1 cellular context compared by ENCODE assay signal in the genomic region with DNA sequence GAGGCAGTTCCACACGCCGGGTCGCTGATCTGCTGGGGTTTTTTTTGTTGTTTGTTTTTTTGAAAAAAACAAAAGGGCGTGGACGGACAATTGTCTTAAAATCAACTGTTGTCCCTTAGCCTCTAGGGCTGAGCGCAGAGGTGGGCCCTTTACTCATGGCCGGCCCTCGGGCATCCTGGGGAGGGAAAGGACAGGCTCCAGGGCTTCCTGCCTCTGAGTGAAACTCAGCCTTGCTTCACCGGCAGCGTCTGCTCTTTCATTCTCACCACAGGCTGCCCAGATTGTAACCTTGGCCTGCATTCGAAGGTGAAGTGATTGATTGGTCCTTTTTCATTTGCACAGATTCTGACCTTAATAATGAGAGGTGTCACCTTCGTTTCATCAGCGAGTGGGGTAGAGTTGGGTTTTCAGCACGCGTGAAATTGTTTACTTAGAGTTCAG.
TF ChIP-seq lines count a peak whose summit lies in the region.

No MANE protein-coding gene starts in this region.

TF ChIP-seq in HepG2, 621 proteins besides CTCF, POLR2A, EP300 and RAD21 (continued from another document and continues in another):
- TF ChIP-seq, protein P1, sequence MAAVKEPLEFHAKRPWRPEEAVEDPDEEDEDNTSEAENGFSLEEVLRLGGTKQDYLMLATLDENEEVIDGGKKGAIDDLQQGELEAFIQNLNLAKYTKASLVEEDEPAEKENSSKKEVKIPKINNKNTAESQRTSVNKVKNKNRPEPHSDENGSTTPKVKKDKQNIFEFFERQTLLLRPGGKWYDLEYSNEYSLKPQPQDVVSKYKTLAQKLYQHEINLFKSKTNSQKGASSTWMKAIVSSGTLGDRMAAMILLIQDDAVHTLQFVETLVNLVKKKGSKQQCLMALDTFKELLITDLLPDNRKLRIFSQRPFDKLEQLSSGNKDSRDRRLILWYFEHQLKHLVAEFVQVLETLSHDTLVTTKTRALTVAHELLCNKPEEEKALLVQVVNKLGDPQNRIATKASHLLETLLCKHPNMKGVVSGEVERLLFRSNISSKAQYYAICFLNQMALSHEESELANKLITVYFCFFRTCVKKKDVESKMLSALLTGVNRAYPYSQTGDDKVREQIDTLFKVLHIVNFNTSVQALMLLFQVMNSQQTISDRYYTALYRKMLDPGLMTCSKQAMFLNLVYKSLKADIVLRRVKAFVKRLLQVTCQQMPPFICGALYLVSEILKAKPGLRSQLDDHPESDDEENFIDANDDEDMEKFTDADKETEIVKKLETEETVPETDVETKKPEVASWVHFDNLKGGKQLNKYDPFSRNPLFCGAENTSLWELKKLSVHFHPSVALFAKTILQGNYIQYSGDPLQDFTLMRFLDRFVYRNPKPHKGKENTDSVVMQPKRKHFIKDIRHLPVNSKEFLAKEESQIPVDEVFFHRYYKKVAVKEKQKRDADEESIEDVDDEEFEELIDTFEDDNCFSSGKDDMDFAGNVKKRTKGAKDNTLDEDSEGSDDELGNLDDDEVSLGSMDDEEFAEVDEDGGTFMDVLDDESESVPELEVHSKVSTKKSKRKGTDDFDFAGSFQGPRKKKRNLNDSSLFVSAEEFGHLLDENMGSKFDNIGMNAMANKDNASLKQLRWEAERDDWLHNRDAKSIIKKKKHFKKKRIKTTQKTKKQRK (IDR thresholded peaks at IDR 0.05; ENCODE audit: low read length): no peak
- TF ChIP-seq, protein P2, sequence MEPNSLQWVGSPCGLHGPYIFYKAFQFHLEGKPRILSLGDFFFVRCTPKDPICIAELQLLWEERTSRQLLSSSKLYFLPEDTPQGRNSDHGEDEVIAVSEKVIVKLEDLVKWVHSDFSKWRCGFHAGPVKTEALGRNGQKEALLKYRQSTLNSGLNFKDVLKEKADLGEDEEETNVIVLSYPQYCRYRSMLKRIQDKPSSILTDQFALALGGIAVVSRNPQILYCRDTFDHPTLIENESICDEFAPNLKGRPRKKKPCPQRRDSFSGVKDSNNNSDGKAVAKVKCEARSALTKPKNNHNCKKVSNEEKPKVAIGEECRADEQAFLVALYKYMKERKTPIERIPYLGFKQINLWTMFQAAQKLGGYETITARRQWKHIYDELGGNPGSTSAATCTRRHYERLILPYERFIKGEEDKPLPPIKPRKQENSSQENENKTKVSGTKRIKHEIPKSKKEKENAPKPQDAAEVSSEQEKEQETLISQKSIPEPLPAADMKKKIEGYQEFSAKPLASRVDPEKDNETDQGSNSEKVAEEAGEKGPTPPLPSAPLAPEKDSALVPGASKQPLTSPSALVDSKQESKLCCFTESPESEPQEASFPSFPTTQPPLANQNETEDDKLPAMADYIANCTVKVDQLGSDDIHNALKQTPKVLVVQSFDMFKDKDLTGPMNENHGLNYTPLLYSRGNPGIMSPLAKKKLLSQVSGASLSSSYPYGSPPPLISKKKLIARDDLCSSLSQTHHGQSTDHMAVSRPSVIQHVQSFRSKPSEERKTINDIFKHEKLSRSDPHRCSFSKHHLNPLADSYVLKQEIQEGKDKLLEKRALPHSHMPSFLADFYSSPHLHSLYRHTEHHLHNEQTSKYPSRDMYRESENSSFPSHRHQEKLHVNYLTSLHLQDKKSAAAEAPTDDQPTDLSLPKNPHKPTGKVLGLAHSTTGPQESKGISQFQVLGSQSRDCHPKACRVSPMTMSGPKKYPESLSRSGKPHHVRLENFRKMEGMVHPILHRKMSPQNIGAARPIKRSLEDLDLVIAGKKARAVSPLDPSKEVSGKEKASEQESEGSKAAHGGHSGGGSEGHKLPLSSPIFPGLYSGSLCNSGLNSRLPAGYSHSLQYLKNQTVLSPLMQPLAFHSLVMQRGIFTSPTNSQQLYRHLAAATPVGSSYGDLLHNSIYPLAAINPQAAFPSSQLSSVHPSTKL (CRISPR knock-in tag; IDR thresholded peaks at IDR 0.05): no peak
- TF ChIP-seq, protein P3, sequence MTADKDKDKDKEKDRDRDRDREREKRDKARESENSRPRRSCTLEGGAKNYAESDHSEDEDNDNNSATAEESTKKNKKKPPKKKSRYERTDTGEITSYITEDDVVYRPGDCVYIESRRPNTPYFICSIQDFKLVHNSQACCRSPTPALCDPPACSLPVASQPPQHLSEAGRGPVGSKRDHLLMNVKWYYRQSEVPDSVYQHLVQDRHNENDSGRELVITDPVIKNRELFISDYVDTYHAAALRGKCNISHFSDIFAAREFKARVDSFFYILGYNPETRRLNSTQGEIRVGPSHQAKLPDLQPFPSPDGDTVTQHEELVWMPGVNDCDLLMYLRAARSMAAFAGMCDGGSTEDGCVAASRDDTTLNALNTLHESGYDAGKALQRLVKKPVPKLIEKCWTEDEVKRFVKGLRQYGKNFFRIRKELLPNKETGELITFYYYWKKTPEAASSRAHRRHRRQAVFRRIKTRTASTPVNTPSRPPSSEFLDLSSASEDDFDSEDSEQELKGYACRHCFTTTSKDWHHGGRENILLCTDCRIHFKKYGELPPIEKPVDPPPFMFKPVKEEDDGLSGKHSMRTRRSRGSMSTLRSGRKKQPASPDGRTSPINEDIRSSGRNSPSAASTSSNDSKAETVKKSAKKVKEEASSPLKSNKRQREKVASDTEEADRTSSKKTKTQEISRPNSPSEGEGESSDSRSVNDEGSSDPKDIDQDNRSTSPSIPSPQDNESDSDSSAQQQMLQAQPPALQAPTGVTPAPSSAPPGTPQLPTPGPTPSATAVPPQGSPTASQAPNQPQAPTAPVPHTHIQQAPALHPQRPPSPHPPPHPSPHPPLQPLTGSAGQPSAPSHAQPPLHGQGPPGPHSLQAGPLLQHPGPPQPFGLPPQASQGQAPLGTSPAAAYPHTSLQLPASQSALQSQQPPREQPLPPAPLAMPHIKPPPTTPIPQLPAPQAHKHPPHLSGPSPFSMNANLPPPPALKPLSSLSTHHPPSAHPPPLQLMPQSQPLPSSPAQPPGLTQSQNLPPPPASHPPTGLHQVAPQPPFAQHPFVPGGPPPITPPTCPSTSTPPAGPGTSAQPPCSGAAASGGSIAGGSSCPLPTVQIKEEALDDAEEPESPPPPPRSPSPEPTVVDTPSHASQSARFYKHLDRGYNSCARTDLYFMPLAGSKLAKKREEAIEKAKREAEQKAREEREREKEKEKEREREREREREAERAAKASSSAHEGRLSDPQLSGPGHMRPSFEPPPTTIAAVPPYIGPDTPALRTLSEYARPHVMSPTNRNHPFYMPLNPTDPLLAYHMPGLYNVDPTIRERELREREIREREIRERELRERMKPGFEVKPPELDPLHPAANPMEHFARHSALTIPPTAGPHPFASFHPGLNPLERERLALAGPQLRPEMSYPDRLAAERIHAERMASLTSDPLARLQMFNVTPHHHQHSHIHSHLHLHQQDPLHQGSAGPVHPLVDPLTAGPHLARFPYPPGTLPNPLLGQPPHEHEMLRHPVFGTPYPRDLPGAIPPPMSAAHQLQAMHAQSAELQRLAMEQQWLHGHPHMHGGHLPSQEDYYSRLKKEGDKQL (CRISPR knock-in tag; IDR thresholded peaks at IDR 0.05; ENCODE audit: low read depth): no peak
- TF ChIP-seq, protein P4, sequence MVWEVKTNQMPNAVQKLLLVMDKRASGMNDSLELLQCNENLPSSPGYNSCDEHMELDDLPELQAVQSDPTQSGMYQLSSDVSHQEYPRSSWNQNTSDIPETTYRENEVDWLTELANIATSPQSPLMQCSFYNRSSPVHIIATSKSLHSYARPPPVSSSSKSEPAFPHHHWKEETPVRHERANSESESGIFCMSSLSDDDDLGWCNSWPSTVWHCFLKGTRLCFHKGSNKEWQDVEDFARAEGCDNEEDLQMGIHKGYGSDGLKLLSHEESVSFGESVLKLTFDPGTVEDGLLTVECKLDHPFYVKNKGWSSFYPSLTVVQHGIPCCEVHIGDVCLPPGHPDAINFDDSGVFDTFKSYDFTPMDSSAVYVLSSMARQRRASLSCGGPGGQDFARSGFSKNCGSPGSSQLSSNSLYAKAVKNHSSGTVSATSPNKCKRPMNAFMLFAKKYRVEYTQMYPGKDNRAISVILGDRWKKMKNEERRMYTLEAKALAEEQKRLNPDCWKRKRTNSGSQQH (CRISPR knock-in tag; IDR thresholded peaks at IDR 0.05; ENCODE audit: low read depth): peak; percentile 54; the same call in 1 of the 2 replicates
- no peak for TF ChIP-seq ZNF251 (CRISPR knock-in tag; IDR thresholded peaks at IDR 0.05)
- TF ChIP-seq XRCC5 (optimal IDR thresholded peaks at IDR 0.05; ENCODE audit: low read length): no peak
- TF ChIP-seq HOXA9 (CRISPR knock-in tag; IDR thresholded peaks at IDR 0.05; ENCODE audit: borderline replicate concordance): no peak
- TF ChIP-seq DNMT3B (CRISPR knock-in tag; conservative IDR thresholded peaks at IDR 0.05): peak; percentile 22; the same call in 1 of the 2 replicates
- TF ChIP-seq, protein P5, sequence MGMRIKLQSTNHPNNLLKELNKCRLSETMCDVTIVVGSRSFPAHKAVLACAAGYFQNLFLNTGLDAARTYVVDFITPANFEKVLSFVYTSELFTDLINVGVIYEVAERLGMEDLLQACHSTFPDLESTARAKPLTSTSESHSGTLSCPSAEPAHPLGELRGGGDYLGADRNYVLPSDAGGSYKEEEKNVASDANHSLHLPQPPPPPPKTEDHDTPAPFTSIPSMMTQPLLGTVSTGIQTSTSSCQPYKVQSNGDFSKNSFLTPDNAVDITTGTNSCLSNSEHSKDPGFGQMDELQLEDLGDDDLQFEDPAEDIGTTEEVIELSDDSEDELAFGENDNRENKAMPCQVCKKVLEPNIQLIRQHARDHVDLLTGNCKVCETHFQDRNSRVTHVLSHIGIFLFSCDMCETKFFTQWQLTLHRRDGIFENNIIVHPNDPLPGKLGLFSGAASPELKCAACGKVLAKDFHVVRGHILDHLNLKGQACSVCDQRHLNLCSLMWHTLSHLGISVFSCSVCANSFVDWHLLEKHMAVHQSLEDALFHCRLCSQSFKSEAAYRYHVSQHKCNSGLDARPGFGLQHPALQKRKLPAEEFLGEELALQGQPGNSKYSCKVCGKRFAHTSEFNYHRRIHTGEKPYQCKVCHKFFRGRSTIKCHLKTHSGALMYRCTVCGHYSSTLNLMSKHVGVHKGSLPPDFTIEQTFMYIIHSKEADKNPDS (CRISPR knock-in tag; IDR thresholded peaks at IDR 0.05): no peak
- 0 out of 2 replicates have a peak, but pooled peaks have one; percentile 20 for TF ChIP-seq HDAC2 (CRISPR knock-in tag; IDR thresholded peaks at IDR 0.05)
- TF ChIP-seq RORA (CRISPR knock-in tag; IDR thresholded peaks at IDR 0.05): no peak
- TF ChIP-seq, protein P6, sequence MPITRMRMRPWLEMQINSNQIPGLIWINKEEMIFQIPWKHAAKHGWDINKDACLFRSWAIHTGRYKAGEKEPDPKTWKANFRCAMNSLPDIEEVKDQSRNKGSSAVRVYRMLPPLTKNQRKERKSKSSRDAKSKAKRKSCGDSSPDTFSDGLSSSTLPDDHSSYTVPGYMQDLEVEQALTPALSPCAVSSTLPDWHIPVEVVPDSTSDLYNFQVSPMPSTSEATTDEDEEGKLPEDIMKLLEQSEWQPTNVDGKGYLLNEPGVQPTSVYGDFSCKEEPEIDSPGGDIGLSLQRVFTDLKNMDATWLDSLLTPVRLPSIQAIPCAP (CRISPR knock-in tag; IDR thresholded peaks at IDR 0.05; ENCODE audit: low read depth): no peak
- no peak for TF ChIP-seq MTF1 (CRISPR knock-in tag; IDR thresholded peaks at IDR 0.05)
- TF ChIP-seq, protein P7, sequence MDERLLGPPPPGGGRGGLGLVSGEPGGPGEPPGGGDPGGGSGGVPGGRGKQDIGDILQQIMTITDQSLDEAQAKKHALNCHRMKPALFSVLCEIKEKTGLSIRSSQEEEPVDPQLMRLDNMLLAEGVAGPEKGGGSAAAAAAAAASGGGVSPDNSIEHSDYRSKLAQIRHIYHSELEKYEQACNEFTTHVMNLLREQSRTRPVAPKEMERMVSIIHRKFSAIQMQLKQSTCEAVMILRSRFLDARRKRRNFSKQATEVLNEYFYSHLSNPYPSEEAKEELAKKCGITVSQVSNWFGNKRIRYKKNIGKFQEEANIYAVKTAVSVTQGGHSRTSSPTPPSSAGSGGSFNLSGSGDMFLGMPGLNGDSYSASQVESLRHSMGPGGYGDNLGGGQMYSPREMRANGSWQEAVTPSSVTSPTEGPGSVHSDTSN (CRISPR knock-in tag; IDR thresholded peaks at IDR 0.05): no peak
- no peak for TF ChIP-seq ZNF441 (CRISPR knock-in tag; IDR thresholded peaks at IDR 0.05; ENCODE audit: borderline replicate concordance)
- TF ChIP-seq ZNF530 (CRISPR knock-in tag; IDR thresholded peaks at IDR 0.05; ENCODE audit: low read depth): no peak
- TF ChIP-seq, protein P8, sequence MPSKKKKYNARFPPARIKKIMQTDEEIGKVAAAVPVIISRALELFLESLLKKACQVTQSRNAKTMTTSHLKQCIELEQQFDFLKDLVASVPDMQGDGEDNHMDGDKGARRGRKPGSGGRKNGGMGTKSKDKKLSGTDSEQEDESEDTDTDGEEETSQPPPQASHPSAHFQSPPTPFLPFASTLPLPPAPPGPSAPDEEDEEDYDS (CRISPR knock-in tag; IDR thresholded peaks at IDR 0.05): peak; percentile 21; the same call in 1 of the 2 replicates
- TF ChIP-seq ZEB1 (IDR thresholded peaks at IDR 0.05; ENCODE audit: insufficient replicate concordance, low read depth): peak; percentile 26
- TF ChIP-seq, protein P9, sequence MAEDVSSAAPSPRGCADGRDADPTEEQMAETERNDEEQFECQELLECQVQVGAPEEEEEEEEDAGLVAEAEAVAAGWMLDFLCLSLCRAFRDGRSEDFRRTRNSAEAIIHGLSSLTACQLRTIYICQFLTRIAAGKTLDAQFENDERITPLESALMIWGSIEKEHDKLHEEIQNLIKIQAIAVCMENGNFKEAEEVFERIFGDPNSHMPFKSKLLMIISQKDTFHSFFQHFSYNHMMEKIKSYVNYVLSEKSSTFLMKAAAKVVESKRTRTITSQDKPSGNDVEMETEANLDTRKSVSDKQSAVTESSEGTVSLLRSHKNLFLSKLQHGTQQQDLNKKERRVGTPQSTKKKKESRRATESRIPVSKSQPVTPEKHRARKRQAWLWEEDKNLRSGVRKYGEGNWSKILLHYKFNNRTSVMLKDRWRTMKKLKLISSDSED (CRISPR knock-in tag; IDR thresholded peaks at IDR 0.05): no peak
- TF ChIP-seq ZNF343 (CRISPR knock-in tag; IDR thresholded peaks at IDR 0.05): no peak; the same call in 1 of the 2 replicates
- no peak for TF ChIP-seq ZNF775 (CRISPR knock-in tag; IDR thresholded peaks at IDR 0.05; ENCODE audit: borderline replicate concordance)
- no peak for TF ChIP-seq ZSCAN22 (CRISPR knock-in tag; IDR thresholded peaks at IDR 0.05)
- TF ChIP-seq, protein P10, sequence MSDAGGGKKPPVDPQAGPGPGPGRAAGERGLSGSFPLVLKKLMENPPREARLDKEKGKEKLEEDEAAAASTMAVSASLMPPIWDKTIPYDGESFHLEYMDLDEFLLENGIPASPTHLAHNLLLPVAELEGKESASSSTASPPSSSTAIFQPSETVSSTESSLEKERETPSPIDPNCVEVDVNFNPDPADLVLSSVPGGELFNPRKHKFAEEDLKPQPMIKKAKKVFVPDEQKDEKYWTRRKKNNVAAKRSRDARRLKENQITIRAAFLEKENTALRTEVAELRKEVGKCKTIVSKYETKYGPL (CRISPR knock-in tag; IDR thresholded peaks at IDR 0.05): no peak
- TF ChIP-seq, protein P11, sequence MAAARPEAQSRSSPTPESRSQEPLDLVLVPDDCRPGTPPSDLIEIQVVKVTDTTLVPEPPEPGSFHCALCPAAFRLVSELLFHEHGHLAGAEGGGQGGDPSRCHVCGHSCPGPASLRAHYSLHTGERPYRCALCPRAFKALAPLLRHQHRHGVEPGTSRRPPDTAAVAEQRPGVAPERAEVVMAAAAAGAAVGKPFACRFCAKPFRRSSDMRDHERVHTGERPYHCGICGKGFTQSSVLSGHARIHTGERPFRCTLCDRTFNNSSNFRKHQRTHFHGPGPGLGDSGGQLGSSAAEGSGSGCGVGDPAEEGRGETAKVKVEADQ (CRISPR knock-in tag; IDR thresholded peaks at IDR 0.05; ENCODE audit: borderline replicate concordance): no peak
